Comparison of ENCODE assay signal across 11 cellular contexts in the genomic region with DNA sequence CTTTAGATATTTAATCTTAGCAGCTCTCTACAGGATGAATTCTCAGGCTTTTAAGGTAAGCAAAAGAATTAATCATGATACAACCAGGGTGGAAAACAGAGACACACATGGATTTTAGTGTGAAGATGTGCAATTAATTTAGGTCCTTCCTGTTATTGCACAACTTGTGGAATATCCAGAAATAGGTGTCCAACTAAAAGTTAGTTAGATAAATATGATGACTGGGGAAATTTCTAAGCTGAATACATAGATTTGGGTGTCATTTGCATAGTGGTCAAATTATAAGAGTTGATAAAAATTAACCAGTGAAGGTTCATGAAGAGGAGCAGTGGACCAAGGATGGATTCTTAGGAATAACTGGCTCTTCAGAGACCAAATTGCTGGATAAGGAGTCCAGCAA.
"Had no signal": no experiment of that assay in that cellular context is flagged by ENCODE, and none has a peak within 500 bp of the region (broad histone marks: within the 10 kb centered on the region; RNA-seq: fewer than 3 reads in every experiment).

No MANE protein-coding gene starts in this region.

- H3K9ac ChIP-seq: GM23248 had no signal

- H3K4me3 ChIP-seq: GM23248, GM23338, HAP-1 had no signal

- DNase-seq: GM23248, GOT3, H7, H9, HCEC 1CT, HFFc6 had no signal

- ATAC-seq: GM23338, HCT116 had no signal

- H2AFZ ChIP-seq: GM23248, GM23338 had no signal

- H3K36me3 ChIP-seq: HAP-1 had no signal

- H3K4me2 ChIP-seq: GM23338 had no signal

- H3K27ac ChIP-seq: GM23248 had no signal

- H3K9me3 ChIP-seq: HAP-1 had no signal

- FAIRE-seq: H1, H54 had no signal
